In the genomic region with DNA sequence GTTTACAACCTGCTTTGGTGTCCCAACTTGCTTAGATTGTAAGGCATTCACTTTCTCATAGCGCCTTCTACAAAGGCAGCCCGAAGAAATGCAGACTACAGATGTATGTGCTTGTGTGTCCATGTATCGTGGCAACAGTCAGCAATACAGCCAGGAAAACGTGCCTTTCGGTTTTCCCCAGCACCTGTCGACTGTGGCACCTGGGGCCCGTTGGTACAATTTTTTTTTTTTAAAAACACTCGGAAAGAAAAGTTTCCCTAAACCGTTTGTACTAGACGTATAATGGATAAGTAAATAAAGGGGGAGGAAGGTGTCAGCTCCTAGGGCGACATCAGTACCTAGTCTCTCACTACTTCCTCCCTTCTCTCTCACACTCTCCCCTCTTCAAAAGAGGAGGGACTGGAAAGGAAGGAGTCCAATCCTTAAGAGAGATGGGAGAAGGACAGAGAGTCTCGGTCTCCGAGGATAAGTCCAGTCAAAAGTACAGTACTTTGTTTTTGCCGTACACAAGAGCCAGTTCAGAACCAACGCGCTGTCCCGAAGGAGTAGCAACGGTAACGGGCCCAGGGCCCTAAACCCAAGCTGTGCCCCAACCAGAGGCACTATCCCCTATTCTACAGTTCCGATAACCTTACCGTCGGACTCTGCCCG, we compare ENCODE assay signal across 1 cellular context.
A peak's percentile ranks its signal among the peaks of the same experiment; 100 is the strongest.
TF ChIP-seq lines count a peak whose summit lies in the region.

No MANE protein-coding gene starts in this region.

TF ChIP-seq in K562, 482 proteins besides CTCF, POLR2A, EP300 and RAD21 (continued from another document and continues in another):
- TF ChIP-seq SMARCA5 (IDR thresholded peaks at IDR 0.05) (no peak), PRMT5 (CRISPR knock-in tag; IDR thresholded peaks at IDR 0.05) (no peak), HIVEP1 (CRISPR knock-in tag; IDR thresholded peaks at IDR 0.05) (no peak), ZNF124 (CRISPR knock-in tag; IDR thresholded peaks at IDR 0.05) (no peak), ASH1L (IDR thresholded peaks at IDR 0.05; ENCODE audit: borderline replicate concordance, low read depth, partially characterized antibody) (no peak), TCF7 (IDR thresholded peaks at IDR 0.05; ENCODE audit: borderline replicate concordance) (no peak), MAFK (IDR thresholded peaks at IDR 0.05; ENCODE audit: low read length) (no peak), ZNF668 (CRISPR knock-in tag; IDR thresholded peaks at IDR 0.05) (no peak), MTF1 (CRISPR knock-in tag; IDR thresholded peaks at IDR 0.05; ENCODE audit: borderline replicate concordance) (no peak), HDAC2 (IDR thresholded peaks at IDR 0.05) (no peak), FOSL1 (tag; conservative IDR thresholded peaks at IDR 0.05) (no peak), MED1 (CRISPR knock-in tag; IDR thresholded peaks at IDR 0.05; ENCODE audit: borderline replicate concordance) (no peak), BCOR (IDR thresholded peaks at IDR 0.05) (no peak), CHCHD3 (CRISPR knock-in tag; IDR thresholded peaks at IDR 0.05) (no peak), TAF1 (IDR thresholded peaks at IDR 0.05; ENCODE audit: control insufficient read depth, extremely low read depth, insufficient read depth, low read length, severe bottlenecking) (peak; percentile 56), SRSF7 (optimal IDR thresholded peaks at IDR 0.05; ENCODE audit: low read depth, low read length) (no peak), MAFG (tag; conservative IDR thresholded peaks at IDR 0.05) (no peak), SRSF3 (IDR thresholded peaks at IDR 0.05; ENCODE audit: insufficient read depth, low read length) (no peak), POLR2B (IDR thresholded peaks at IDR 0.05; ENCODE audit: low read depth, partially characterized antibody) (no peak), KDM2B (CRISPR knock-in tag; IDR thresholded peaks at IDR 0.05) (no peak), IFI16 (CRISPR knock-in tag; IDR thresholded peaks at IDR 0.05) (no peak), SIRT6 (IDR thresholded peaks at IDR 0.05; ENCODE audit: low read depth, low read length) (no peak), ARID2 (IDR thresholded peaks at IDR 0.05) (no peak), SIN3A (IDR thresholded peaks at IDR 0.05; ENCODE audit: borderline replicate concordance in 2 of 2, control insufficient read depth in 1 of 2, low read depth in 2 of 2, low read length in 2 of 2) (peak; percentile 7 to 88; a peak in 2 of 4 replicates), ZNF146 (CRISPR knock-in tag; IDR thresholded peaks at IDR 0.05; ENCODE audit: unreplicated experiment) (no peak), KLF13 (tag; IDR thresholded peaks at IDR 0.05; ENCODE audit: borderline replicate concordance, low read depth) (no peak), RAD51 (IDR thresholded peaks at IDR 0.05; ENCODE audit: borderline replicate concordance, low read depth) (no peak), ESRRB (CRISPR knock-in tag; IDR thresholded peaks at IDR 0.05; ENCODE audit: borderline replicate concordance) (no peak), ZNF75A (CRISPR knock-in tag; IDR thresholded peaks at IDR 0.05) (no peak), PURB (CRISPR knock-in tag; IDR thresholded peaks at IDR 0.05; ENCODE audit: low read depth) (no peak)
- TF ChIP-seq, protein P1, sequence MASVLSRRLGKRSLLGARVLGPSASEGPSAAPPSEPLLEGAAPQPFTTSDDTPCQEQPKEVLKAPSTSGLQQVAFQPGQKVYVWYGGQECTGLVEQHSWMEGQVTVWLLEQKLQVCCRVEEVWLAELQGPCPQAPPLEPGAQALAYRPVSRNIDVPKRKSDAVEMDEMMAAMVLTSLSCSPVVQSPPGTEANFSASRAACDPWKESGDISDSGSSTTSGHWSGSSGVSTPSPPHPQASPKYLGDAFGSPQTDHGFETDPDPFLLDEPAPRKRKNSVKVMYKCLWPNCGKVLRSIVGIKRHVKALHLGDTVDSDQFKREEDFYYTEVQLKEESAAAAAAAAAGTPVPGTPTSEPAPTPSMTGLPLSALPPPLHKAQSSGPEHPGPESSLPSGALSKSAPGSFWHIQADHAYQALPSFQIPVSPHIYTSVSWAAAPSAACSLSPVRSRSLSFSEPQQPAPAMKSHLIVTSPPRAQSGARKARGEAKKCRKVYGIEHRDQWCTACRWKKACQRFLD (CRISPR knock-in tag; IDR thresholded peaks at IDR 0.05): peak; percentile 62; the same call in 1 of the 2 replicates
- TF ChIP-seq, protein P2, sequence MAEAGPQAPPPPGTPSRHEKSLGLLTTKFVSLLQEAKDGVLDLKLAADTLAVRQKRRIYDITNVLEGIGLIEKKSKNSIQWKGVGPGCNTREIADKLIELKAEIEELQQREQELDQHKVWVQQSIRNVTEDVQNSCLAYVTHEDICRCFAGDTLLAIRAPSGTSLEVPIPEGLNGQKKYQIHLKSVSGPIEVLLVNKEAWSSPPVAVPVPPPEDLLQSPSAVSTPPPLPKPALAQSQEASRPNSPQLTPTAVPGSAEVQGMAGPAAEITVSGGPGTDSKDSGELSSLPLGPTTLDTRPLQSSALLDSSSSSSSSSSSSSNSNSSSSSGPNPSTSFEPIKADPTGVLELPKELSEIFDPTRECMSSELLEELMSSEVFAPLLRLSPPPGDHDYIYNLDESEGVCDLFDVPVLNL (CRISPR knock-in tag; IDR thresholded peaks at IDR 0.05; ENCODE audit: low read depth): no peak
- TF ChIP-seq, protein P3, sequence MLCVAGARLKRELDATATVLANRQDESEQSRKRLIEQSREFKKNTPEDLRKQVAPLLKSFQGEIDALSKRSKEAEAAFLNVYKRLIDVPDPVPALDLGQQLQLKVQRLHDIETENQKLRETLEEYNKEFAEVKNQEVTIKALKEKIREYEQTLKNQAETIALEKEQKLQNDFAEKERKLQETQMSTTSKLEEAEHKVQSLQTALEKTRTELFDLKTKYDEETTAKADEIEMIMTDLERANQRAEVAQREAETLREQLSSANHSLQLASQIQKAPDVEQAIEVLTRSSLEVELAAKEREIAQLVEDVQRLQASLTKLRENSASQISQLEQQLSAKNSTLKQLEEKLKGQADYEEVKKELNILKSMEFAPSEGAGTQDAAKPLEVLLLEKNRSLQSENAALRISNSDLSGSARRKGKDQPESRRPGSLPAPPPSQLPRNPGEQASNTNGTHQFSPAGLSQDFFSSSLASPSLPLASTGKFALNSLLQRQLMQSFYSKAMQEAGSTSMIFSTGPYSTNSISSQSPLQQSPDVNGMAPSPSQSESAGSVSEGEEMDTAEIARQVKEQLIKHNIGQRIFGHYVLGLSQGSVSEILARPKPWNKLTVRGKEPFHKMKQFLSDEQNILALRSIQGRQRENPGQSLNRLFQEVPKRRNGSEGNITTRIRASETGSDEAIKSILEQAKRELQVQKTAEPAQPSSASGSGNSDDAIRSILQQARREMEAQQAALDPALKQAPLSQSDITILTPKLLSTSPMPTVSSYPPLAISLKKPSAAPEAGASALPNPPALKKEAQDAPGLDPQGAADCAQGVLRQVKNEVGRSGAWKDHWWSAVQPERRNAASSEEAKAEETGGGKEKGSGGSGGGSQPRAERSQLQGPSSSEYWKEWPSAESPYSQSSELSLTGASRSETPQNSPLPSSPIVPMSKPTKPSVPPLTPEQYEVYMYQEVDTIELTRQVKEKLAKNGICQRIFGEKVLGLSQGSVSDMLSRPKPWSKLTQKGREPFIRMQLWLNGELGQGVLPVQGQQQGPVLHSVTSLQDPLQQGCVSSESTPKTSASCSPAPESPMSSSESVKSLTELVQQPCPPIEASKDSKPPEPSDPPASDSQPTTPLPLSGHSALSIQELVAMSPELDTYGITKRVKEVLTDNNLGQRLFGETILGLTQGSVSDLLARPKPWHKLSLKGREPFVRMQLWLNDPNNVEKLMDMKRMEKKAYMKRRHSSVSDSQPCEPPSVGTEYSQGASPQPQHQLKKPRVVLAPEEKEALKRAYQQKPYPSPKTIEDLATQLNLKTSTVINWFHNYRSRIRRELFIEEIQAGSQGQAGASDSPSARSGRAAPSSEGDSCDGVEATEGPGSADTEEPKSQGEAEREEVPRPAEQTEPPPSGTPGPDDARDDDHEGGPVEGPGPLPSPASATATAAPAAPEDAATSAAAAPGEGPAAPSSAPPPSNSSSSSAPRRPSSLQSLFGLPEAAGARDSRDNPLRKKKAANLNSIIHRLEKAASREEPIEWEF (CRISPR knock-in tag; IDR thresholded peaks at IDR 0.05): no peak
- TF ChIP-seq, protein P4, sequence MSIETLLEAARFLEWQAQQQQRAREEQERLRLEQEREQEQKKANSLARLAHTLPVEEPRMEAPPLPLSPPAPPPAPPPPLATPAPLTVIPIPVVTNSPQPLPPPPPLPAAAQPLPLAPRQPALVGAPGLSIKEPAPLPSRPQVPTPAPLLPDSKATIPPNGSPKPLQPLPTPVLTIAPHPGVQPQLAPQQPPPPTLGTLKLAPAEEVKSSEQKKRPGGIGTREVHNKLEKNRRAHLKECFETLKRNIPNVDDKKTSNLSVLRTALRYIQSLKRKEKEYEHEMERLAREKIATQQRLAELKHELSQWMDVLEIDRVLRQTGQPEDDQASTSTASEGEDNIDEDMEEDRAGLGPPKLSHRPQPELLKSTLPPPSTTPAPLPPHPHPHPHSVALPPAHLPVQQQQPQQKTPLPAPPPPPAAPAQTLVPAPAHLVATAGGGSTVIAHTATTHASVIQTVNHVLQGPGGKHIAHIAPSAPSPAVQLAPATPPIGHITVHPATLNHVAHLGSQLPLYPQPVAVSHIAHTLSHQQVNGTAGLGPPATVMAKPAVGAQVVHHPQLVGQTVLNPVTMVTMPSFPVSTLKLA (conservative IDR thresholded peaks at IDR 0.05): peak; percentile 42 to 62; a peak in 3 of 4 replicates
- TF ChIP-seq, protein P5, sequence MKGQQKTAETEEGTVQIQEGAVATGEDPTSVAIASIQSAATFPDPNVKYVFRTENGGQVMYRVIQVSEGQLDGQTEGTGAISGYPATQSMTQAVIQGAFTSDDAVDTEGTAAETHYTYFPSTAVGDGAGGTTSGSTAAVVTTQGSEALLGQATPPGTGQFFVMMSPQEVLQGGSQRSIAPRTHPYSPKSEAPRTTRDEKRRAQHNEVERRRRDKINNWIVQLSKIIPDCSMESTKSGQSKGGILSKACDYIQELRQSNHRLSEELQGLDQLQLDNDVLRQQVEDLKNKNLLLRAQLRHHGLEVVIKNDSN (CRISPR knock-in tag; IDR thresholded peaks at IDR 0.05): no peak
- TF ChIP-seq, protein P6, sequence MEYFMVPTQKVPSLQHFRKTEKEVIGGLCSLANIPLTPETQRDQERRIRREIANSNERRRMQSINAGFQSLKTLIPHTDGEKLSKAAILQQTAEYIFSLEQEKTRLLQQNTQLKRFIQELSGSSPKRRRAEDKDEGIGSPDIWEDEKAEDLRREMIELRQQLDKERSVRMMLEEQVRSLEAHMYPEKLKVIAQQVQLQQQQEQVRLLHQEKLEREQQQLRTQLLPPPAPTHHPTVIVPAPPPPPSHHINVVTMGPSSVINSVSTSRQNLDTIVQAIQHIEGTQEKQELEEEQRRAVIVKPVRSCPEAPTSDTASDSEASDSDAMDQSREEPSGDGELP (CRISPR knock-in tag; IDR thresholded peaks at IDR 0.05; ENCODE audit: borderline replicate concordance): no peak
- TF ChIP-seq, protein P7, sequence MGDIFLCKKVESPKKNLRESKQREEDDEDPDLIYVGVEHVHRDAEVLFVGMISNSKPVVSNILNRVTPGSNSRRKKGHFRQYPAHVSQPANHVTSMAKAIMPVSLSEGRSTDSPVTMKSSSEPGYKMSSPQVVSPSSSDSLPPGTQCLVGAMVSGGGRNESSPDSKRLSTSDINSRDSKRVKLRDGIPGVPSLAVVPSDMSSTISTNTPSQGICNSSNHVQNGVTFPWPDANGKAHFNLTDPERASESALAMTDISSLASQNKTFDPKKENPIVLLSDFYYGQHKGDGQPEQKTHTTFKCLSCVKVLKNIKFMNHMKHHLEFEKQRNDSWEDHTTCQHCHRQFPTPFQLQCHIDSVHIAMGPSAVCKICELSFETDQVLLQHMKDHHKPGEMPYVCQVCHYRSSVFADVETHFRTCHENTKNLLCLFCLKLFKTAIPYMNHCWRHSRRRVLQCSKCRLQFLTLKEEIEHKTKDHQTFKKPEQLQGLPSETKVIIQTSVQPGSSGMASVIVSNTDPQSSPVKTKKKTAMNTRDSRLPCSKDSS (IDR thresholded peaks at IDR 0.05; ENCODE audit: low read depth, partially characterized antibody): no peak
- TF ChIP-seq, protein P8, sequence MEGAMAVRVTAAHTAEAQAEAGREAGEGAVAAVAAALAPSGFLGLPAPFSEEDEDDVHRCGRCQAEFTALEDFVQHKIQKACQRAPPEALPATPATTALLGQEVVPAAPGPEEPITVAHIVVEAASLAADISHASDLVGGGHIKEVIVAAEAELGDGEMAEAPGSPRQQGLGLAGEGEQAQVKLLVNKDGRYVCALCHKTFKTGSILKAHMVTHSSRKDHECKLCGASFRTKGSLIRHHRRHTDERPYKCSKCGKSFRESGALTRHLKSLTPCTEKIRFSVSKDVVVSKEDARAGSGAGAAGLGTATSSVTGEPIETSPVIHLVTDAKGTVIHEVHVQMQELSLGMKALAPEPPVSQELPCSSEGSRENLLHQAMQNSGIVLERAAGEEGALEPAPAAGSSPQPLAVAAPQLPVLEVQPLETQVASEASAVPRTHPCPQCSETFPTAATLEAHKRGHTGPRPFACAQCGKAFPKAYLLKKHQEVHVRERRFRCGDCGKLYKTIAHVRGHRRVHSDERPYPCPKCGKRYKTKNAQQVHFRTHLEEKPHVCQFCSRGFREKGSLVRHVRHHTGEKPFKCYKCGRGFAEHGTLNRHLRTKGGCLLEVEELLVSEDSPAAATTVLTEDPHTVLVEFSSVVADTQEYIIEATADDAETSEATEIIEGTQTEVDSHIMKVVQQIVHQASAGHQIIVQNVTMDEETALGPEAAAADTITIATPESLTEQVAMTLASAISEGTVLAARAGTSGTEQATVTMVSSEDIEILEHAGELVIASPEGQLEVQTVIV (CRISPR knock-in tag; IDR thresholded peaks at IDR 0.05; ENCODE audit: borderline replicate concordance): no peak
- TF ChIP-seq, protein P9, sequence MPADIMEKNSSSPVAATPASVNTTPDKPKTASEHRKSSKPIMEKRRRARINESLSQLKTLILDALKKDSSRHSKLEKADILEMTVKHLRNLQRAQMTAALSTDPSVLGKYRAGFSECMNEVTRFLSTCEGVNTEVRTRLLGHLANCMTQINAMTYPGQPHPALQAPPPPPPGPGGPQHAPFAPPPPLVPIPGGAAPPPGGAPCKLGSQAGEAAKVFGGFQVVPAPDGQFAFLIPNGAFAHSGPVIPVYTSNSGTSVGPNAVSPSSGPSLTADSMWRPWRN (IDR thresholded peaks at IDR 0.05; ENCODE audit: low read depth): no peak
- TF ChIP-seq, protein P10, sequence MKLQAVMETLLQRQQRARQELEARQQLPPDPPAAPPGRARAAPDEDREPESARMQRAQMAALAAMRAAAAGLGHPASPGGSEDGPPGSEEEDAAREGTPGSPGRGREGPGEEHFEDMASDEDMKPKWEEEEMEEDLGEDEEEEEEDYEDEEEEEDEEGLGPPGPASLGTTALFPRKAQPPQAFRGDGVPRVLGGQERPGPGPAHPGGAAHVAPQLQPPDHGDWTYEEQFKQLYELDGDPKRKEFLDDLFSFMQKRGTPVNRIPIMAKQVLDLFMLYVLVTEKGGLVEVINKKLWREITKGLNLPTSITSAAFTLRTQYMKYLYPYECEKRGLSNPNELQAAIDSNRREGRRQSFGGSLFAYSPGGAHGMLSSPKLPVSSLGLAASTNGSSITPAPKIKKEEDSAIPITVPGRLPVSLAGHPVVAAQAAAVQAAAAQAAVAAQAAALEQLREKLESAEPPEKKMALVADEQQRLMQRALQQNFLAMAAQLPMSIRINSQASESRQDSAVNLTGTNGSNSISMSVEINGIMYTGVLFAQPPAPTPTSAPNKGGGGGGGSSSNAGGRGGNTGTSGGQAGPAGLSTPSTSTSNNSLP (IDR thresholded peaks at IDR 0.05; ENCODE audit: borderline replicate concordance, low read depth, low read length): no peak
- TF ChIP-seq, protein P11, sequence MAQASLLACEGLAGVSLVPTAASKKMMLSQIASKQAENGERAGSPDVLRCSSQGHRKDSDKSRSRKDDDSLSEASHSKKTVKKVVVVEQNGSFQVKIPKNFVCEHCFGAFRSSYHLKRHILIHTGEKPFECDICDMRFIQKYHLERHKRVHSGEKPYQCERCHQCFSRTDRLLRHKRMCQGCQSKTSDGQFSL (CRISPR knock-in tag; IDR thresholded peaks at IDR 0.05): no peak
- TF ChIP-seq, protein P11 (tag; IDR thresholded peaks at IDR 0.05): no peak
